In the genomic region with DNA sequence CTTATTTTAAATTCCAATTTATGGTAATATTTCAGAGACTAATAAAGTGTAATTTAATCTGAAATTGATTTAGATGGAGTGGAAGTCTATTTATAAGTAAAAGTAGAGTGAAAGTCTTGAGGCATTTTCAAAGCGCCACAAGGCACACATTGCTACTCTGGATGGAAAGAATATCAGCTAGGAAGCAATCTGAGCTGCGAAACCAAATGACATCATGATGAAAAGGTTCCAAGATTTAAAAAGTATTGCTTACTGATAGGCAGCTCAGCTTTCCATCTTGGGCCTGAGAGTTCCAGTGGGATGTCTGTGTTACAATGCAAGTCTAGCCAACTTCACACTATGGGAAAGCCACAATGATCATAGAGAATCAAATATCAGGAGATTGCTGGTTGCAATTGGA, we compare ENCODE assay signal across 18 cellular contexts.
DNase-seq lines count a peak whose midpoint lies in the region; ATAC-seq and TF ChIP-seq lines count a peak whose summit lies in the region.
"Had no signal": no experiment of that assay in that cellular context is flagged by ENCODE, and none has a peak within 500 bp of the region (broad histone marks: within the 10 kb centered on the region; RNA-seq: fewer than 3 reads in every experiment).

No MANE protein-coding gene starts in this region.

- no peak for DNase-seq in left ventricle myocardium inferior
- no peak for DNase-seq in cardiac septum (ENCODE audit: low spot score)
- DNase-seq in right cardiac atrium, result no peak
- no peak for DNase-seq in psoas muscle
- no peak for DNase-seq in ACHN
- DNase-seq: Caco-2; CD4-positive, CD25-positive, alpha-beta regulatory T cell; CD8-positive, alpha-beta T cell; DMS153; DND-41; H9 had no signal

- 51% methylated on average over 2 of the region's 2 CpGs for WGBS in right cardiac atrium
- 20 to 39% (median 27%) methylated on average over 2 of the region's 2 CpGs for WGBS in psoas muscle, 3 donors

- intact Hi-C loops in left ventricle myocardium inferior (cut with micrococcal nuclease) (no loop called here), cardiac septum (cut with DNase I) (loop anchor here (2.0 to 5.0 kb wide), 3 partner anchors 30 to 129 kb away; partner anchors contain the start of gene VGLL2), right cardiac atrium (cut with DNase I) (no loop called here), psoas muscle (cut with DNase I) (loop anchor here in 1 of 2 donors (2.0 to 5.0 kb wide), 2 partner anchors 129 to 164 kb away; partner anchors contain the start of gene VGLL2)

- ATAC-seq in right cardiac atrium (no peak), psoas muscle (peak; percentile 60 to 73 (median 71)), GM21515 (IDR thresholded peaks at IDR 0.05; ENCODE audit: unreplicated experiment) (no peak), GM18517 (IDR thresholded peaks at IDR 0.05; ENCODE audit: unreplicated experiment) (no peak)
- ATAC-seq: CD8-positive, alpha-beta T cell; GM23338; HCT116 had no signal

- peak overlapping the region in 2 of 3 donors; percentile 9 to 52 for H3K9ac ChIP-seq in skeletal muscle tissue (ENCODE audit: low read depth in 1 of 3, low read length in 3 of 3)
- H3K9ac ChIP-seq: BLaER1 had no signal

- no peaks in the 10 kb centered on the region for H3K27me3 ChIP-seq in left ventricle myocardium inferior (ENCODE audit: low read depth)
- H3K27me3 ChIP-seq in right cardiac atrium (ENCODE audit: control insufficient read depth, insufficient read depth), result no peaks in the 10 kb centered on the region
- no peaks in the 10 kb centered on the region for H3K27me3 ChIP-seq in psoas muscle (ENCODE audit: insufficient read depth in 3 of 3, low read length in 2 of 3)
- H3K27me3 ChIP-seq in skeletal muscle tissue (ENCODE audit: control insufficient read depth in 3 of 3, insufficient read depth in 3 of 3, low read length in 3 of 3), result no peaks in the 10 kb centered on the region
- H3K27me3 ChIP-seq: BLaER1 had no signal

- H3K27ac ChIP-seq in left ventricle myocardium inferior (replicated peaks) (peak overlapping the region; percentile 56), right cardiac atrium (ENCODE audit: low read length) (peak overlapping the region; percentile 34), psoas muscle (peak overlapping the region; percentile 89), skeletal muscle tissue (ENCODE audit: low read depth, low read length) (peak overlapping the region; percentile 84)
- H3K27ac ChIP-seq: BLaER1, C4-2B had no signal

- H3K4me3 ChIP-seq in left ventricle myocardium inferior (no peak overlapping the region), right cardiac atrium (ENCODE audit: low read length) (no peak overlapping the region), psoas muscle (peak overlapping the region; percentile 37), skeletal muscle tissue (ENCODE audit: low read length in 3 of 3) (no peak overlapping the region)
- H3K4me3 ChIP-seq: BLaER1, GM23338 had no signal

- in situ Hi-C loops in ACHN (cut with HindIII; ENCODE audit: low pct_ligation_motif_present, low pct_unique_long_range_greater_than_20kb, low sequenced_read_pairs), result no loop called here

- no peak for TF ChIP-seq CTCF in left ventricle myocardium inferior (IDR thresholded peaks at IDR 0.05; ENCODE audit: borderline replicate concordance)
- no peak for TF ChIP-seq CTCF in psoas muscle (IDR thresholded peaks at IDR 0.05)

- H3K36me3 ChIP-seq in left ventricle myocardium inferior, result no peaks in the 10 kb centered on the region
- no peaks in the 10 kb centered on the region for H3K36me3 ChIP-seq in psoas muscle (ENCODE audit: insufficient read depth in 1 of 2, low read depth in 1 of 2)
- H3K36me3 ChIP-seq in skeletal muscle tissue (ENCODE audit: control insufficient read depth in 3 of 3, insufficient read depth in 3 of 3, low read length in 3 of 3), result no peaks in the 10 kb centered on the region
- H3K36me3 ChIP-seq: BLaER1 had no signal

- H3K4me1 ChIP-seq in left ventricle myocardium inferior, result peaks cover 31% of the 10 kb centered on the region
- H3K4me1 ChIP-seq in right cardiac atrium (ENCODE audit: control insufficient read depth, insufficient read depth, low read length), result peaks cover 2% of the 10 kb centered on the region
- peaks cover 22% of the 10 kb centered on the region for H3K4me1 ChIP-seq in psoas muscle
- peaks cover 11 to 28% (median 25%) of the 10 kb centered on the region in 3 donors for H3K4me1 ChIP-seq in skeletal muscle tissue (ENCODE audit: control insufficient read depth in 3 of 3, insufficient read depth in 3 of 3, low read length in 3 of 3)
- H3K4me1 ChIP-seq: BLaER1, Caco-2 had no signal

- H3K9me3 ChIP-seq in left ventricle myocardium inferior (replicated peaks), result no peaks in the 10 kb centered on the region
- H3K9me3 ChIP-seq in right cardiac atrium (ENCODE audit: control insufficient read depth, low read length), result no peaks in the 10 kb centered on the region
- H3K9me3 ChIP-seq in psoas muscle, result no peaks in the 10 kb centered on the region
- no peaks in the 10 kb centered on the region for H3K9me3 ChIP-seq in skeletal muscle tissue (ENCODE audit: control insufficient read depth in 3 of 3, low read length in 3 of 3)
- H3K9me3 ChIP-seq: BLaER1, Caco-2 had no signal

Comparison
In these comparisons a context has a peak if more than half of its experiments do, and no peak if none do; other contexts are left out.
1. H3K27ac ChIP-seq: peak in every context shown above with its lines; median percentile 89 in psoas muscle; 84 in skeletal muscle tissue; 56 in left ventricle myocardium inferior; 34 in right cardiac atrium.
2. ATAC-seq: peak in psoas muscle (4 of 4); none in right cardiac atrium (0 of 2), GM21515 (single experiment) and GM18517 (single experiment).